ENCODE assay signal across 11 cellular contexts in genomic region chr6:39137235-39137634, GRCh38. TPM values are rescaled to one million over a fixed set of nuclear protein-coding genes. Genes with fewer than 3 reads are reported as not detected.
DNase-seq lines count a peak whose midpoint lies in the region; TF ChIP-seq lines count a peak whose summit lies in the region.
"Had no signal": no experiment of that assay in that cellular context is flagged by ENCODE, and none has a peak within 500 bp of the region (broad histone marks: within the 10 kb centered on the region; RNA-seq: fewer than 3 reads in every experiment).

No MANE protein-coding gene starts in this region.

- no peak overlapping the region for H3K4me3 Mint-ChIP-seq in MCF 10A (ENCODE audit: unreplicated experiment)

- no peaks in the 10 kb centered on the region for H3K27me3 Mint-ChIP-seq in MCF 10A (ENCODE audit: insufficient read depth, unreplicated experiment)

- H3K4me3 ChIP-seq in breast epithelium = no peak overlapping the region
- no peak overlapping the region for H3K4me3 ChIP-seq in transverse colon
- H3K4me3 ChIP-seq: suprapubic skin had no signal

- H3K36me3 Mint-ChIP-seq in MCF 10A (ENCODE audit: insufficient read depth, unreplicated experiment) = no peaks in the 10 kb centered on the region

- H3K9me3 ChIP-seq in breast epithelium (peaks cover 5 to 13% of the 10 kb centered on the region in 2 donors), transverse colon (no peaks in the 10 kb centered on the region)
- H3K9me3 ChIP-seq: suprapubic skin had no signal

- H3K9me3 Mint-ChIP-seq in MCF 10A (ENCODE audit: unreplicated experiment) = no peaks in the 10 kb centered on the region

- in situ Hi-C loops in transverse colon (cut with MboI; ENCODE audit: low pct_ligation_motif_present in 1 of 4, low pct_unique_long_range_greater_than_20kb in 1 of 4, low sequenced_read_pairs in 3 of 4) = no loop called here

- no peaks in the 10 kb centered on the region for H3K4me1 ChIP-seq in breast epithelium
- no peaks in the 10 kb centered on the region for H3K4me1 ChIP-seq in transverse colon
- H3K4me1 ChIP-seq: suprapubic skin had no signal

- BruUV-seq in MCF 10A (replicated peaks; lab: Mats Ljungman, UMichigan) = no TSS peak

- no peak overlapping the region for H3K27ac Mint-ChIP-seq in MCF 10A (ENCODE audit: low read depth, unreplicated experiment)

- TF ChIP-seq CTCF in MCF 10A (IDR thresholded peaks at IDR 0.05; ENCODE audit: unreplicated experiment) = no peak
- no peak for TF ChIP-seq CTCF in breast epithelium (IDR thresholded peaks at IDR 0.05)
- no peak for TF ChIP-seq CTCF in transverse colon (IDR thresholded peaks at IDR 0.05)

- H3K4me1 Mint-ChIP-seq in MCF 10A (ENCODE audit: insufficient read depth, unreplicated experiment) = no peaks in the 10 kb centered on the region

- CTCF ChIA-PET in MCF 10A (lab: Yijun Ruan, JAX) = interaction anchor here (0.7 to 1.3 kb wide), 3 partner anchors 11 to 265 kb away, joined by 3 to 4 read pairs (median 4); no protein-coding TSS in a partner anchor

- H3K27ac ChIP-seq in breast epithelium (no peak overlapping the region), transverse colon (no peak overlapping the region)
- H3K27ac ChIP-seq: HL-60, suprapubic skin had no signal

- H3K36me3 ChIP-seq in breast epithelium (no peaks in the 10 kb centered on the region), transverse colon (no peaks in the 10 kb centered on the region)
- H3K36me3 ChIP-seq: suprapubic skin had no signal

- POLR2A ChIA-PET in MCF 10A (lab: Yijun Ruan, JAX) = interaction anchor here (0.7 to 1.2 kb wide), 2 partner anchors 9 to 503 kb away, joined by 3 read pairs; no protein-coding TSS in a partner anchor

- DNase-seq in MCF 10A (ENCODE audit: unreplicated experiment) (peak; percentile 69), breast epithelium (ENCODE audit: low spot score in 2 of 2) (no peak), iPS DF 19.7 (ENCODE audit: low read depth, low spot score) (peak; percentile 57), transverse colon (peak; percentile 17), NCI-H82 (lab: John Stamatoyannopoulos, UW) (no peak), NCI-H510A treated with DMSO at 0.1 percent for 48 hours (lab: John Stamatoyannopoulos, UW) (no peak)
- DNase-seq in activated CD4-positive, alpha-beta T cell treated with anti-CD3 and anti-CD28 coated beads for 48 hours = peak; percentile 39
- no peak for DNase-seq in activated effector memory CD4-positive, alpha-beta T cell treated with anti-CD3 and anti-CD28 coated beads, Interleukin-2, amount 50 U/mL, for 16 hours
- DNase-seq: activated T-cell treated with anti-CD3 and anti-CD28 coated beads for 4 hours had no signal

- no peak for TF ChIP-seq EP300 in transverse colon (IDR thresholded peaks at IDR 0.05; ENCODE audit: low read depth)

- intact Hi-C loops in MCF 10A (cut with micrococcal nuclease) = no loop called here
- intact Hi-C loops in breast epithelium (cut with DNase I; ENCODE audit: low total_unique reads) = no loop called here
- intact Hi-C loops in transverse colon (cut with DNase I; ENCODE audit: low total_unique reads) = no loop called here

- TF ChIP-seq POLR2A in breast epithelium (IDR thresholded peaks at IDR 0.05) (no peak), transverse colon (IDR thresholded peaks at IDR 0.05) (no peak)

- 10 to 18% methylated on average over 2 of the region's 2 CpGs for WGBS in transverse colon (ENCODE audit: low coverage in 1 of 2), 2 donors

- H3K27me3 ChIP-seq in breast epithelium (peaks cover 0 to 4% of the 10 kb centered on the region in 2 donors), transverse colon (peaks cover 6% of the 10 kb centered on the region)

RNA-seq across cellular contexts. Expression of gene SAYSD1, which starts 22.2 kb away (rescaled TPM):
- total RNA-seq in MCF 10A (2022) = 8.4 and 10.9 TPM in 2 replicates
- 10 to 100 TPM; 21.3 to 35.3 (median 21.8) TPM for total RNA-seq in breast epithelium
- 10 to 100 TPM in 3 of 4 donors, 1 to 10 TPM in 1; 2.2 to 30.7 (median 21.1) TPM for total RNA-seq in transverse colon

Comparison
In these comparisons a context has a peak if more than half of its experiments do, and no peak if none do; other contexts are left out.
1. DNase-seq: peak in MCF 10A (single experiment), activated CD4-positive, alpha-beta T cell treated with anti-CD3 and anti-CD28 coated beads for 48 hours (single experiment), iPS DF 19.7 (single experiment) and transverse colon (single experiment); none in breast epithelium (0 of 2), NCI-H82 (single experiment), activated effector memory CD4-positive, alpha-beta T cell treated with anti-CD3 and anti-CD28 coated beads, Interleukin-2, amount 50 U/mL, for 16 hours (single experiment) and NCI-H510A treated with DMSO at 0.1 percent for 48 hours (single experiment).